Comparison of ENCODE assay signal across 1 cellular context in the genomic region with DNA sequence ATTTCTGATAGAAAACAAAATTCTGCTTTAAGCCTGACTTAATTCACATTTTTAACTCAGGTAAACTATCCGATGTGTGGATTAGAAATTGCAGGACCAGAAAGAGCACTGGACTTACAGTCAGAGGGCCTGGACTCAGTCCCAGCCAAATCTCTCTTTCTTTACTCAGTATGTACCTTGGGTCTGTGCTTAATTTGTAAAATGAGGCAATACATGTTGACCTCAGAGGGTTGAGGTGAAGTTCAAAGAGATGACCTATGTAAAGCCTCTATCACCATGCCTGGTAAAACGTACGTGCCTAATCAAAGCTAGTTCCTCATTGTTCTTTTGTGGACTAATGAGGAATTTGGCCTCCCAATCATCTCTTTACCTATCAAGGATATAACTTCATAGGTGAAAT.
TF ChIP-seq lines count a peak whose summit lies in the region.

No MANE protein-coding gene starts in this region.

TF ChIP-seq in GM12878, 131 proteins besides CTCF, POLR2A, EP300 and RAD21:
- no peak for TF ChIP-seq MTA3 (IDR thresholded peaks at IDR 0.05; ENCODE audit: borderline replicate concordance, low read length)
- TF ChIP-seq ZNF24 (IDR thresholded peaks at IDR 0.05), result no peak
- peak; percentile 21; the same call in 1 of the 2 replicates for TF ChIP-seq NR2F1 (conservative IDR thresholded peaks at IDR 0.05)
- TF ChIP-seq TCF7 (IDR thresholded peaks at IDR 0.05; ENCODE audit: borderline replicate concordance), result peak; percentile 23; the same call in 1 of the 2 replicates
- no peak for TF ChIP-seq MEF2B (IDR thresholded peaks at IDR 0.05; ENCODE audit: partially characterized antibody, poor library complexity, severe bottlenecking)
- TF ChIP-seq HCFC1 (IDR thresholded peaks at IDR 0.05; ENCODE audit: low read length), result no peak
- TF ChIP-seq, protein P1, sequence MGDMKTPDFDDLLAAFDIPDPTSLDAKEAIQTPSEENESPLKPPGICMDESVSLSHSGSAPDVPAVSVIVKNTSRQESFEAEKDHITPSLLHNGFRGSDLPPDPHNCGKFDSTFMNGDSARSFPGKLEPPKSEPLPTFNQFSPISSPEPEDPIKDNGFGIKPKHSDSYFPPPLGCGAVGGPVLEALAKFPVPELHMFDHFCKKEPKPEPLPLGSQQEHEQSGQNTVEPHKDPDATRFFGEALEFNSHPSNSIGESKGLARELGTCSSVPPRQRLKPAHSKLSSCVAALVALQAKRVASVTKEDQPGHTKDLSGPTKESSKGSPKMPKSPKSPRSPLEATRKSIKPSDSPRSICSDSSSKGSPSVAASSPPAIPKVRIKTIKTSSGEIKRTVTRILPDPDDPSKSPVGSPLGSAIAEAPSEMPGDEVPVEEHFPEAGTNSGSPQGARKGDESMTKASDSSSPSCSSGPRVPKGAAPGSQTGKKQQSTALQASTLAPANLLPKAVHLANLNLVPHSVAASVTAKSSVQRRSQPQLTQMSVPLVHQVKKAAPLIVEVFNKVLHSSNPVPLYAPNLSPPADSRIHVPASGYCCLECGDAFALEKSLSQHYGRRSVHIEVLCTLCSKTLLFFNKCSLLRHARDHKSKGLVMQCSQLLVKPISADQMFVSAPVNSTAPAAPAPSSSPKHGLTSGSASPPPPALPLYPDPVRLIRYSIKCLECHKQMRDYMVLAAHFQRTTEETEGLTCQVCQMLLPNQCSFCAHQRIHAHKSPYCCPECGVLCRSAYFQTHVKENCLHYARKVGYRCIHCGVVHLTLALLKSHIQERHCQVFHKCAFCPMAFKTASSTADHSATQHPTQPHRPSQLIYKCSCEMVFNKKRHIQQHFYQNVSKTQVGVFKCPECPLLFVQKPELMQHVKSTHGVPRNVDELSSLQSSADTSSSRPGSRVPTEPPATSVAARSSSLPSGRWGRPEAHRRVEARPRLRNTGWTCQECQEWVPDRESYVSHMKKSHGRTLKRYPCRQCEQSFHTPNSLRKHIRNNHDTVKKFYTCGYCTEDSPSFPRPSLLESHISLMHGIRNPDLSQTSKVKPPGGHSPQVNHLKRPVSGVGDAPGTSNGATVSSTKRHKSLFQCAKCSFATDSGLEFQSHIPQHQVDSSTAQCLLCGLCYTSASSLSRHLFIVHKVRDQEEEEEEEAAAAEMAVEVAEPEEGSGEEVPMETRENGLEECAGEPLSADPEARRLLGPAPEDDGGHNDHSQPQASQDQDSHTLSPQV (IDR thresholded peaks at IDR 0.05), result no peak
